ENCODE assay signal across 1 cellular context in genomic region chr12:133037207-133038005, GRCh38.
TF ChIP-seq lines count a peak whose summit lies in the region.

Gene ZNF84 (plus strand): TSS chr12:133037509. CDS start chr12:133041468, 3,959 bp downstream.

TF ChIP-seq in GM12878, 131 proteins besides CTCF, POLR2A, EP300 and RAD21 (continued from another document and continues in another):
- TF ChIP-seq MAX (IDR thresholded peaks at IDR 0.05; ENCODE audit: low read depth, low read length) (peak; percentile 89), KDM1A (IDR thresholded peaks at IDR 0.05; ENCODE audit: borderline replicate concordance) (no peak), JUNB (IDR thresholded peaks at IDR 0.05) (no peak), IRF4 (IDR thresholded peaks at IDR 0.05; ENCODE audit: low read depth, low read length) (no peak), BHLHE40 (IDR thresholded peaks at IDR 0.05; ENCODE audit: borderline replicate concordance in 1 of 2, low read depth in 2 of 2, low read length in 1 of 2) (peak; percentile 97 to 99), BRCA1 (IDR thresholded peaks at IDR 0.05; ENCODE audit: low read depth, low read length) (no peak), SUPT20H (IDR thresholded peaks at IDR 0.05; ENCODE audit: borderline replicate concordance, control insufficient read depth, low read depth, low read length) (no peak), ZBTB11 (CRISPR knock-in tag; IDR thresholded peaks at IDR 0.05) (peak; percentile 76), ZNF24 (IDR thresholded peaks at IDR 0.05) (no peak), SP1 (IDR thresholded peaks at IDR 0.05; ENCODE audit: low read depth, low read length) (no peak), SMAD1 (IDR thresholded peaks at IDR 0.05; ENCODE audit: low read depth, partially characterized antibody) (no peak), ZNF274 (IDR thresholded peaks at IDR 0.05; ENCODE audit: insufficient read depth, insufficient read length) (no peak), CBX5 (IDR thresholded peaks at IDR 0.05; ENCODE audit: low read depth) (peak; percentile 81; the same call in 1 of the 2 replicates), DPF2 (IDR thresholded peaks at IDR 0.05) (peak; percentile 59; the same call in 1 of the 2 replicates), ASH2L (IDR thresholded peaks at IDR 0.05; ENCODE audit: borderline replicate concordance, low read depth) (peak; percentile 93; the same call in 1 of the 2 replicates), PKNOX1 (IDR thresholded peaks at IDR 0.05) (peak; percentile 12; the same call in 1 of the 2 replicates), TCF12 (IDR thresholded peaks at IDR 0.05; ENCODE audit: low read depth, low read length) (peak; percentile 37; the same call in 1 of the 2 replicates), FOXK2 (IDR thresholded peaks at IDR 0.05) (0 out of 2 replicates have a peak, but pooled peaks have one; percentile 13), CREB1 (IDR thresholded peaks at IDR 0.05; ENCODE audit: low read depth) (no peak; the same call in 1 of the 2 replicates), JUND (IDR thresholded peaks at IDR 0.05; ENCODE audit: low read depth, low read length) (no peak), POLR2AphosphoS2 (IDR thresholded peaks at IDR 0.05; ENCODE audit: low read depth, low read length) (0 out of 2 replicates have a peak, but pooled peaks have one; percentile 35), MYC (IDR thresholded peaks at IDR 0.05; ENCODE audit: insufficient read depth, insufficient read length, insufficient replicate concordance, low read length, severe bottlenecking) (peak; percentile 66), LARP7 (IDR thresholded peaks at IDR 0.05) (peak; percentile 63; the same call in 1 of the 2 replicates), TCF7 (IDR thresholded peaks at IDR 0.05; ENCODE audit: borderline replicate concordance) (no peak), HDAC6 (IDR thresholded peaks at IDR 0.05; ENCODE audit: unreplicated experiment) (no peak), SPI1 (IDR thresholded peaks at IDR 0.05; ENCODE audit: borderline replicate concordance, insufficient read depth, low read depth, low read length) (no peak), PML (IDR thresholded peaks at IDR 0.05; ENCODE audit: low read length) (0 out of 2 replicates have a peak, but pooled peaks have one; percentile 53), CREM (IDR thresholded peaks at IDR 0.05; ENCODE audit: low read depth) (peak; percentile 75), WRNIP1 (IDR thresholded peaks at IDR 0.05; ENCODE audit: borderline replicate concordance, low read depth, low read length) (no peak), HDGF (IDR thresholded peaks at IDR 0.05) (no peak), ATF2 (IDR thresholded peaks at IDR 0.05; ENCODE audit: low read length) (no peak), IKZF2 (IDR thresholded peaks at IDR 0.05) (no peak), ZNF217 (IDR thresholded peaks at IDR 0.05) (0 out of 2 replicates have a peak, but pooled peaks have one; percentile 51), YY1 (IDR thresholded peaks at IDR 0.05; ENCODE audit: low read depth, low read length) (peak; percentile 61; the same call in 1 of the 2 replicates), SMARCA5 (IDR thresholded peaks at IDR 0.05) (0 out of 2 replicates have a peak, but pooled peaks have one; percentile 66), HDAC2 (IDR thresholded peaks at IDR 0.05) (no peak)
- TF ChIP-seq, protein P1, sequence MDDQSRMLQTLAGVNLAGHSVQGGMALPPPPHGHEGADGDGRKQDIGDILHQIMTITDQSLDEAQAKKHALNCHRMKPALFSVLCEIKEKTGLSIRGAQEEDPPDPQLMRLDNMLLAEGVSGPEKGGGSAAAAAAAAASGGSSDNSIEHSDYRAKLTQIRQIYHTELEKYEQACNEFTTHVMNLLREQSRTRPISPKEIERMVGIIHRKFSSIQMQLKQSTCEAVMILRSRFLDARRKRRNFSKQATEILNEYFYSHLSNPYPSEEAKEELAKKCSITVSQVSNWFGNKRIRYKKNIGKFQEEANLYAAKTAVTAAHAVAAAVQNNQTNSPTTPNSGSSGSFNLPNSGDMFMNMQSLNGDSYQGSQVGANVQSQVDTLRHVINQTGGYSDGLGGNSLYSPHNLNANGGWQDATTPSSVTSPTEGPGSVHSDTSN (IDR thresholded peaks at IDR 0.05; ENCODE audit: insufficient replicate concordance, low read depth, low read length), result no peak
- TF ChIP-seq, protein P2, sequence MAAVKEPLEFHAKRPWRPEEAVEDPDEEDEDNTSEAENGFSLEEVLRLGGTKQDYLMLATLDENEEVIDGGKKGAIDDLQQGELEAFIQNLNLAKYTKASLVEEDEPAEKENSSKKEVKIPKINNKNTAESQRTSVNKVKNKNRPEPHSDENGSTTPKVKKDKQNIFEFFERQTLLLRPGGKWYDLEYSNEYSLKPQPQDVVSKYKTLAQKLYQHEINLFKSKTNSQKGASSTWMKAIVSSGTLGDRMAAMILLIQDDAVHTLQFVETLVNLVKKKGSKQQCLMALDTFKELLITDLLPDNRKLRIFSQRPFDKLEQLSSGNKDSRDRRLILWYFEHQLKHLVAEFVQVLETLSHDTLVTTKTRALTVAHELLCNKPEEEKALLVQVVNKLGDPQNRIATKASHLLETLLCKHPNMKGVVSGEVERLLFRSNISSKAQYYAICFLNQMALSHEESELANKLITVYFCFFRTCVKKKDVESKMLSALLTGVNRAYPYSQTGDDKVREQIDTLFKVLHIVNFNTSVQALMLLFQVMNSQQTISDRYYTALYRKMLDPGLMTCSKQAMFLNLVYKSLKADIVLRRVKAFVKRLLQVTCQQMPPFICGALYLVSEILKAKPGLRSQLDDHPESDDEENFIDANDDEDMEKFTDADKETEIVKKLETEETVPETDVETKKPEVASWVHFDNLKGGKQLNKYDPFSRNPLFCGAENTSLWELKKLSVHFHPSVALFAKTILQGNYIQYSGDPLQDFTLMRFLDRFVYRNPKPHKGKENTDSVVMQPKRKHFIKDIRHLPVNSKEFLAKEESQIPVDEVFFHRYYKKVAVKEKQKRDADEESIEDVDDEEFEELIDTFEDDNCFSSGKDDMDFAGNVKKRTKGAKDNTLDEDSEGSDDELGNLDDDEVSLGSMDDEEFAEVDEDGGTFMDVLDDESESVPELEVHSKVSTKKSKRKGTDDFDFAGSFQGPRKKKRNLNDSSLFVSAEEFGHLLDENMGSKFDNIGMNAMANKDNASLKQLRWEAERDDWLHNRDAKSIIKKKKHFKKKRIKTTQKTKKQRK (IDR thresholded peaks at IDR 0.05; ENCODE audit: low read depth, low read length), result no peak
- TF ChIP-seq, protein P3, sequence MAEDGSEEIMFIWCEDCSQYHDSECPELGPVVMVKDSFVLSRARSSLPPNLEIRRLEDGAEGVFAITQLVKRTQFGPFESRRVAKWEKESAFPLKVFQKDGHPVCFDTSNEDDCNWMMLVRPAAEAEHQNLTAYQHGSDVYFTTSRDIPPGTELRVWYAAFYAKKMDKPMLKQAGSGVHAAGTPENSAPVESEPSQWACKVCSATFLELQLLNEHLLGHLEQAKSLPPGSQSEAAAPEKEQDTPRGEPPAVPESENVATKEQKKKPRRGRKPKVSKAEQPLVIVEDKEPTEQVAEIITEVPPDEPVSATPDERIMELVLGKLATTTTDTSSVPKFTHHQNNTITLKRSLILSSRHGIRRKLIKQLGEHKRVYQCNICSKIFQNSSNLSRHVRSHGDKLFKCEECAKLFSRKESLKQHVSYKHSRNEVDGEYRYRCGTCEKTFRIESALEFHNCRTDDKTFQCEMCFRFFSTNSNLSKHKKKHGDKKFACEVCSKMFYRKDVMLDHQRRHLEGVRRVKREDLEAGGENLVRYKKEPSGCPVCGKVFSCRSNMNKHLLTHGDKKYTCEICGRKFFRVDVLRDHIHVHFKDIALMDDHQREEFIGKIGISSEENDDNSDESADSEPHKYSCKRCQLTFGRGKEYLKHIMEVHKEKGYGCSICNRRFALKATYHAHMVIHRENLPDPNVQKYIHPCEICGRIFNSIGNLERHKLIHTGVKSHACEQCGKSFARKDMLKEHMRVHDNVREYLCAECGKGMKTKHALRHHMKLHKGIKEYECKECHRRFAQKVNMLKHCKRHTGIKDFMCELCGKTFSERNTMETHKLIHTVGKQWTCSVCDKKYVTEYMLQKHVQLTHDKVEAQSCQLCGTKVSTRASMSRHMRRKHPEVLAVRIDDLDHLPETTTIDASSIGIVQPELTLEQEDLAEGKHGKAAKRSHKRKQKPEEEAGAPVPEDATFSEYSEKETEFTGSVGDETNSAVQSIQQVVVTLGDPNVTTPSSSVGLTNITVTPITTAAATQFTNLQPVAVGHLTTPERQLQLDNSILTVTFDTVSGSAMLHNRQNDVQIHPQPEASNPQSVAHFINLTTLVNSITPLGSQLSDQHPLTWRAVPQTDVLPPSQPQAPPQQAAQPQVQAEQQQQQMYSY (CRISPR knock-in tag; IDR thresholded peaks at IDR 0.05), result peak; percentile 86
- TF ChIP-seq, protein P4, sequence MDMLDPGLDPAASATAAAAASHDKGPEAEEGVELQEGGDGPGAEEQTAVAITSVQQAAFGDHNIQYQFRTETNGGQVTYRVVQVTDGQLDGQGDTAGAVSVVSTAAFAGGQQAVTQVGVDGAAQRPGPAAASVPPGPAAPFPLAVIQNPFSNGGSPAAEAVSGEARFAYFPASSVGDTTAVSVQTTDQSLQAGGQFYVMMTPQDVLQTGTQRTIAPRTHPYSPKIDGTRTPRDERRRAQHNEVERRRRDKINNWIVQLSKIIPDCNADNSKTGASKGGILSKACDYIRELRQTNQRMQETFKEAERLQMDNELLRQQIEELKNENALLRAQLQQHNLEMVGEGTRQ (IDR thresholded peaks at IDR 0.05; ENCODE audit: borderline replicate concordance, low read depth, low read length), result peak; percentile 66
- TF ChIP-seq, protein P5, sequence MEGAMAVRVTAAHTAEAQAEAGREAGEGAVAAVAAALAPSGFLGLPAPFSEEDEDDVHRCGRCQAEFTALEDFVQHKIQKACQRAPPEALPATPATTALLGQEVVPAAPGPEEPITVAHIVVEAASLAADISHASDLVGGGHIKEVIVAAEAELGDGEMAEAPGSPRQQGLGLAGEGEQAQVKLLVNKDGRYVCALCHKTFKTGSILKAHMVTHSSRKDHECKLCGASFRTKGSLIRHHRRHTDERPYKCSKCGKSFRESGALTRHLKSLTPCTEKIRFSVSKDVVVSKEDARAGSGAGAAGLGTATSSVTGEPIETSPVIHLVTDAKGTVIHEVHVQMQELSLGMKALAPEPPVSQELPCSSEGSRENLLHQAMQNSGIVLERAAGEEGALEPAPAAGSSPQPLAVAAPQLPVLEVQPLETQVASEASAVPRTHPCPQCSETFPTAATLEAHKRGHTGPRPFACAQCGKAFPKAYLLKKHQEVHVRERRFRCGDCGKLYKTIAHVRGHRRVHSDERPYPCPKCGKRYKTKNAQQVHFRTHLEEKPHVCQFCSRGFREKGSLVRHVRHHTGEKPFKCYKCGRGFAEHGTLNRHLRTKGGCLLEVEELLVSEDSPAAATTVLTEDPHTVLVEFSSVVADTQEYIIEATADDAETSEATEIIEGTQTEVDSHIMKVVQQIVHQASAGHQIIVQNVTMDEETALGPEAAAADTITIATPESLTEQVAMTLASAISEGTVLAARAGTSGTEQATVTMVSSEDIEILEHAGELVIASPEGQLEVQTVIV (IDR thresholded peaks at IDR 0.05; ENCODE audit: borderline replicate concordance, partially characterized antibody), result no peak
- TF ChIP-seq, protein P6, sequence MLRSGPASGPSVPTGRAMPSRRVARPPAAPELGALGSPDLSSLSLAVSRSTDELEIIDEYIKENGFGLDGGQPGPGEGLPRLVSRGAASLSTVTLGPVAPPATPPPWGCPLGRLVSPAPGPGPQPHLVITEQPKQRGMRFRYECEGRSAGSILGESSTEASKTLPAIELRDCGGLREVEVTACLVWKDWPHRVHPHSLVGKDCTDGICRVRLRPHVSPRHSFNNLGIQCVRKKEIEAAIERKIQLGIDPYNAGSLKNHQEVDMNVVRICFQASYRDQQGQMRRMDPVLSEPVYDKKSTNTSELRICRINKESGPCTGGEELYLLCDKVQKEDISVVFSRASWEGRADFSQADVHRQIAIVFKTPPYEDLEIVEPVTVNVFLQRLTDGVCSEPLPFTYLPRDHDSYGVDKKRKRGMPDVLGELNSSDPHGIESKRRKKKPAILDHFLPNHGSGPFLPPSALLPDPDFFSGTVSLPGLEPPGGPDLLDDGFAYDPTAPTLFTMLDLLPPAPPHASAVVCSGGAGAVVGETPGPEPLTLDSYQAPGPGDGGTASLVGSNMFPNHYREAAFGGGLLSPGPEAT (IDR thresholded peaks at IDR 0.05; ENCODE audit: low read depth), result no peak
